In the genomic region with DNA sequence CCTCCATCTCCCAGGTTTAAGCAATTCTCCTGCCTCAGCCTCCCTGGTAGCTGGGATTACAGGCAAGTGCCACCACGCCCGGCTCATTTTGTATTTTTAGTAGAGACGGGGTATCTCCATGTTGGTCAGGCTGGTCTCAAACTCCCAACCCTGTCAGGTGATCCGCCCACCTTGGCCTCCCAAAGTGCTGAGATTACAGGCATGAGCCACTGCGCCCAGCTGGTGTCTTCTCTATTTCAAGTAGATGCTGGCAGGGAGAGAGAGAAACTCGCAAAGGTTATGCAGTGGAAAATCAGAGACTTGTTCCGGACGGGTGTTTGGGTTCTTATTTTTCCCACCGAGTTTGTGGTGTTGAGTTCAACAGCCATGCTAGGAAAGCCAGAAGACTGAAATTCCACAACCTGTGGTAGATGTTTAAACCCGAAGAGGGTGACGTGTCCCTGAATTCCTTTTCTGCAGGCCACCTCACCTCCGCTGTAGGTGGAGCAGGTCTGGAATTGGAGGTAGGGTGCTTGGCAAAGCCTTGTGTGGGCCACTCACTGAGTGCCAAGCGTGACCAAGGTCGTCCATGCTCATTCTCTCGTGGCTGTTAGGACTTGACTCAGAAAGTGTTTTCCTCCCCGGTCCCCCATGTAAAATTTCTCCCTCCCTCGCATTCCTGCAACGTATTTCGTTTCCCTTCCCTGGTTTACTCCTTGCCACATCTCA, we compare ENCODE assay signal across 13 cellular contexts.
"Had no signal": no experiment of that assay in that cellular context is flagged by ENCODE, and none has a peak within 500 bp of the region (broad histone marks: within the 10 kb centered on the region; RNA-seq: fewer than 3 reads in every experiment).

No MANE protein-coding gene starts in this region.

- H3K36me3 ChIP-seq: esophagus muscularis mucosa had no signal

- H3K4me3 ChIP-seq: dorsolateral prefrontal cortex, esophagus muscularis mucosa had no signal

- H3K27me3 ChIP-seq: dorsolateral prefrontal cortex, esophagus muscularis mucosa had no signal

- H3K9me3 ChIP-seq: esophagus muscularis mucosa had no signal

- ATAC-seq: activated CD8-positive, alpha-beta memory T cell treated with anti-CD3 and anti-CD28 coated beads, Interleukin-2, amount 10 ng/mL, durations not matched to agents 7 days and 5 days; right cardiac atrium had no signal

- DNase-seq: activated CD4-positive, alpha-beta T cell treated with anti-CD3 and anti-CD28 coated beads, Interleukin-2, amount 50 U/mL, for 4 hours; activated CD4-positive, CD25-positive, alpha-beta regulatory T cell treated with anti-CD3 and anti-CD28 coated beads, Interleukin-2, amount 50 U/mL, for 72 hours; activated CD8-positive, alpha-beta memory T cell treated with anti-CD3 and anti-CD28 coated beads, Interleukin-2, amount 10 ng/mL, durations not matched to agents 7 days and 5 days; activated gamma-delta T cell; activated T-cell treated with anti-CD3 and anti-CD28 coated beads, Interleukin-2, amount 50 U/mL, for 24 hours; dorsolateral prefrontal cortex; immature natural killer cell; left ventricle myocardium superior; right cardiac atrium; stimulated activated CD4-positive, alpha-beta T cell treated with anti-CD3 and anti-CD28 coated beads, Interleukin-2, amount 100 ng/mL, for 24 hours; stimulated activated naive CD4-positive, alpha-beta T cell; substantia nigra had no signal

- H3K27ac ChIP-seq: dorsolateral prefrontal cortex, esophagus muscularis mucosa had no signal
